ENCODE assay signal across 38 cellular contexts in genomic region chr16:8669481-8669880, GRCh38.
"Had no signal": no experiment of that assay in that cellular context is flagged by ENCODE, and none has a peak within 500 bp of the region (broad histone marks: within the 10 kb centered on the region; RNA-seq: fewer than 3 reads in every experiment).

No MANE protein-coding gene starts in this region.

- H3K4me3 ChIP-seq: adrenal gland, ascending aorta, body of pancreas, breast epithelium, cardiac muscle cell had no signal

- H3K27ac Mint-ChIP-seq: activated naive CD4-positive, alpha-beta T cell treated with anti-CD3 and anti-CD28 coated beads for 36 hours; activated naive CD4-positive, alpha-beta T cell treated with anti-CD3 and anti-CD28 coated beads, Interleukin-2, amount 10 ng/mL, durations not matched to agents 7 days and 5 days; activated naive CD4-positive, alpha-beta T cell treated with anti-CD3 and anti-CD28 coated beads, Interleukin-2, amount 50 U/mL, for 24 hours; activated naive CD4-positive, alpha-beta T cell treated with anti-CD3 and anti-CD28 coated beads, Interleukin-2, amount 50 U/mL, for 72 hours; activated naive CD8-positive, alpha-beta T cell; activated naive CD8-positive, alpha-beta T cell treated with anti-CD3 and anti-CD28 coated beads for 36 hours; activated naive CD8-positive, alpha-beta T cell treated with anti-CD3 and anti-CD28 coated beads, Interleukin-2, amount 10 ng/mL, durations not matched to agents 7 days and 5 days; activated naive CD8-positive, alpha-beta T cell treated with anti-CD3 and anti-CD28 coated beads, Interleukin-2, amount 50 U/mL, for 24 hours; activated T-cell treated with anti-CD3 and anti-CD28 coated beads, Interleukin-2, amount 50 U/mL, for 24 hours; activated T-cell treated with anti-CD3 and anti-CD28 coated beads, Interleukin-2, amount 50 U/mL, for 72 hours; activated T-helper 17 cell treated with anti-CD3 and anti-CD28 coated beads, Interleukin-2, amount 50 U/mL, for 72 hours; activated T-helper 2 cell treated with anti-CD3 and anti-CD28 coated beads, Interferon-gamma antibody, Interleukin-2, Interleukin-4, amounts not matched to agents 10 μg/mL and 5 μg/mL and 100 μg/mL, durations not matched to agents 14 hours and 24 hours and 36 hours had no signal

- H3K4me1 Mint-ChIP-seq: activated naive CD8-positive, alpha-beta T cell treated with anti-CD3 and anti-CD28 coated beads for 36 hours; activated T-helper 17 cell treated with anti-CD3 and anti-CD28 coated beads, Interleukin-2, amount 50 U/mL, for 72 hours had no signal

- H3K36me3 Mint-ChIP-seq: activated naive CD4-positive, alpha-beta T cell treated with anti-CD3 and anti-CD28 coated beads, Interleukin-2, amount 10 ng/mL, durations not matched to agents 7 days and 5 days; activated naive CD8-positive, alpha-beta T cell treated with anti-CD3 and anti-CD28 coated beads, Interleukin-2, amount 10 ng/mL, durations not matched to agents 7 days and 5 days had no signal

- H3K27me3 ChIP-seq: adrenal gland, ascending aorta, body of pancreas, brain microvascular endothelial cell, breast epithelium had no signal

- DNase-seq: activated effector memory CD4-positive, alpha-beta T cell treated with anti-CD3 and anti-CD28 coated beads, Interleukin-2, amount 50 U/mL, for 16 hours; activated effector memory CD4-positive, alpha-beta T cell treated with Interleukin-2 at 50 U/mL for 16 hours; activated gamma-delta T cell; activated gamma-delta T cell treated with Interleukin-2 at 50 U/mL for 16 hours; activated naive CD4-positive, alpha-beta T cell; activated naive CD4-positive, alpha-beta T cell treated with anti-CD3 and anti-CD28 coated beads for 36 hours; activated naive CD4-positive, alpha-beta T cell treated with anti-CD3 and anti-CD28 coated beads, Interleukin-2, amount 10 ng/mL, durations not matched to agents 7 days and 5 days; activated naive CD4-positive, alpha-beta T cell treated with anti-CD3 and anti-CD28 coated beads, Interleukin-2, amount 50 U/mL, for 16 hours; activated naive CD4-positive, alpha-beta T cell treated with Interleukin-2 at 50 U/mL for 16 hours; activated naive CD8-positive, alpha-beta T cell treated with anti-CD3 and anti-CD28 coated beads for 36 hours; activated naive CD8-positive, alpha-beta T cell treated with anti-CD3 and anti-CD28 coated beads, Interleukin-2, amount 10 ng/mL, durations not matched to agents 7 days and 5 days; activated naive CD8-positive, alpha-beta T cell treated with anti-CD3 and anti-CD28 coated beads, Interleukin-2, amount 50 U/mL, for 24 hours; activated T-cell treated with anti-CD3 and anti-CD28 coated beads for 4 hours; activated T-cell treated with anti-CD3 and anti-CD28 coated beads, Interleukin-2, amount 50 U/mL, for 1 hour; activated T-cell treated with anti-CD3 and anti-CD28 coated beads, Interleukin-2, amount 50 U/mL, for 24 hours; activated T-cell treated with anti-CD3 and anti-CD28 coated beads, Interleukin-2, amount 50 U/mL, for 4 hours; activated T-cell treated with anti-CD3 and anti-CD28 coated beads, Interleukin-2, amount 50 U/mL, for 48 hours; activated T-cell treated with anti-CD3 and anti-CD28 coated beads, Interleukin-2, amount 50 U/mL, for 72 hours; adrenal gland; amniotic stem cell; amygdala; anterior cingulate cortex; aorta; body of pancreas; brain microvascular endothelial cell; caudate nucleus; central memory CD4-positive, alpha-beta T cell; cerebellar nuclear complex had no signal

- H3K27me3 Mint-ChIP-seq: activated naive CD4-positive, alpha-beta T cell treated with anti-CD3 and anti-CD28 coated beads, Interleukin-2, amount 50 U/mL, for 24 hours; activated naive CD8-positive, alpha-beta T cell; activated naive CD8-positive, alpha-beta T cell treated with anti-CD3 and anti-CD28 coated beads for 36 hours; activated naive CD8-positive, alpha-beta T cell treated with anti-CD3 and anti-CD28 coated beads, Interleukin-2, amount 10 ng/mL, durations not matched to agents 7 days and 5 days; activated naive CD8-positive, alpha-beta T cell treated with anti-CD3 and anti-CD28 coated beads, Interleukin-2, amount 50 U/mL, for 24 hours; activated T-cell treated with anti-CD3 and anti-CD28 coated beads, Interleukin-2, amount 50 U/mL, for 24 hours; activated T-helper 17 cell treated with anti-CD3 and anti-CD28 coated beads, Interleukin-2, amount 50 U/mL, for 72 hours; brain; central memory CD8-positive, alpha-beta T cell had no signal

- H3K4me1 ChIP-seq: ascending aorta, breast epithelium had no signal

- H3K27ac ChIP-seq: adrenal gland, ascending aorta, body of pancreas, brain microvascular endothelial cell, breast epithelium, cardiac muscle cell had no signal

- H3K4me3 Mint-ChIP-seq: activated naive CD4-positive, alpha-beta T cell treated with anti-CD3 and anti-CD28 coated beads for 36 hours; activated naive CD4-positive, alpha-beta T cell treated with anti-CD3 and anti-CD28 coated beads, Interleukin-2, amount 10 ng/mL, durations not matched to agents 7 days and 5 days; activated naive CD4-positive, alpha-beta T cell treated with anti-CD3 and anti-CD28 coated beads, Interleukin-2, amount 50 U/mL, for 24 hours; activated naive CD8-positive, alpha-beta T cell; activated naive CD8-positive, alpha-beta T cell treated with anti-CD3 and anti-CD28 coated beads for 36 hours; activated naive CD8-positive, alpha-beta T cell treated with anti-CD3 and anti-CD28 coated beads, Interleukin-2, amount 10 ng/mL, durations not matched to agents 7 days and 5 days; activated naive CD8-positive, alpha-beta T cell treated with anti-CD3 and anti-CD28 coated beads, Interleukin-2, amount 50 U/mL, for 24 hours; activated T-cell treated with anti-CD3 and anti-CD28 coated beads, Interleukin-2, amount 50 U/mL, for 24 hours; activated T-cell treated with anti-CD3 and anti-CD28 coated beads, Interleukin-2, amount 50 U/mL, for 4 hours; activated T-cell treated with anti-CD3 and anti-CD28 coated beads, Interleukin-2, amount 50 U/mL, for 72 hours; activated T-helper 17 cell treated with anti-CD3 and anti-CD28 coated beads, Interleukin-2, amount 50 U/mL, for 72 hours; brain; central memory CD8-positive, alpha-beta T cell had no signal

- H3K9me3 Mint-ChIP-seq: activated naive CD4-positive, alpha-beta T cell treated with anti-CD3 and anti-CD28 coated beads for 36 hours; activated naive CD4-positive, alpha-beta T cell treated with anti-CD3 and anti-CD28 coated beads, Interleukin-2, amount 10 ng/mL, durations not matched to agents 7 days and 5 days; activated naive CD4-positive, alpha-beta T cell treated with anti-CD3 and anti-CD28 coated beads, Interleukin-2, amount 50 U/mL, for 24 hours; activated naive CD4-positive, alpha-beta T cell treated with anti-CD3 and anti-CD28 coated beads, Interleukin-2, amount 50 U/mL, for 72 hours; activated naive CD8-positive, alpha-beta T cell treated with anti-CD3 and anti-CD28 coated beads for 36 hours; activated naive CD8-positive, alpha-beta T cell treated with anti-CD3 and anti-CD28 coated beads, Interleukin-2, amount 10 ng/mL, durations not matched to agents 7 days and 5 days; activated naive CD8-positive, alpha-beta T cell treated with anti-CD3 and anti-CD28 coated beads, Interleukin-2, amount 50 U/mL, for 24 hours; activated T-cell treated with anti-CD3 and anti-CD28 coated beads, Interleukin-2, amount 50 U/mL, for 24 hours; activated T-cell treated with anti-CD3 and anti-CD28 coated beads, Interleukin-2, amount 50 U/mL, for 4 hours; activated T-cell treated with anti-CD3 and anti-CD28 coated beads, Interleukin-2, amount 50 U/mL, for 72 hours; activated T-helper 17 cell treated with anti-CD3 and anti-CD28 coated beads, Interleukin-2, amount 50 U/mL, for 72 hours; activated T-helper 2 cell treated with anti-CD3 and anti-CD28 coated beads, Interferon-gamma antibody, Interleukin-2, Interleukin-4, amounts not matched to agents 10 μg/mL and 5 μg/mL and 100 μg/mL, durations not matched to agents 14 hours and 24 hours and 36 hours; central memory CD8-positive, alpha-beta T cell had no signal

- H3K36me3 ChIP-seq: brain microvascular endothelial cell, breast epithelium, cardiac muscle cell had no signal

- H3K9me3 ChIP-seq: adrenal gland, ascending aorta, body of pancreas, breast epithelium had no signal
